In genomic region chr4:1210241-1210841, GRCh38 we compare ENCODE assay signal across 17 cellular contexts. TPM values are rescaled to one million over a fixed set of nuclear protein-coding genes. Genes with fewer than 3 reads are reported as not detected.
A peak's percentile ranks its signal among the peaks of the same experiment; 100 is the strongest.
DNase-seq lines count a peak whose midpoint lies in the region; ATAC-seq, FAIRE-seq and TF ChIP-seq lines count a peak whose summit lies in the region.
"Had no signal": no experiment of that assay in that cellular context is flagged by ENCODE, and none has a peak within 500 bp of the region (broad histone marks: within the 10 kb centered on the region; RNA-seq: fewer than 3 reads in every experiment).

No MANE protein-coding gene starts in this region.

- TF ChIP-seq RAD21 in HCT116 (IDR thresholded peaks at IDR 0.05; ENCODE audit: low read depth), result no peak

- intact Hi-C loops in HCT116 (cut with micrococcal nuclease), result no loop called here
- intact Hi-C loops in esophagus muscularis mucosa (cut with DNase I), result loop anchor here (5.0 kb wide), 1 partner anchor 43 kb away; no protein-coding TSS in a partner anchor

- RAD21 ChIA-PET in HCT116 (lab: Charles Lee; ENCODE audit: low non-redundant PET in 1 of 2, low total read pairs in 2 of 2, uncharacterized antibody in 2 of 2, unreplicated experiment in 2 of 2), result no interaction called here

- H2BK120ac ChIP-seq in mesenchymal stem cell (ENCODE audit: low read depth, low read length), result peak overlapping the region; percentile 91

- H3K9ac ChIP-seq in HCT116 (ENCODE audit: low read length) (no peak overlapping the region), mesenchymal stem cell (ENCODE audit: low read length) (peak overlapping the region; percentile 70), smooth muscle cell (ENCODE audit: low read depth) (no peak overlapping the region)

- no peaks in the 10 kb centered on the region for H3K9me2 ChIP-seq in HCT116 (ENCODE audit: insufficient read depth)

- peak overlapping the region; percentile 32 for H2AK5ac ChIP-seq in mesenchymal stem cell (ENCODE audit: low read length, severe bottlenecking)

- no peak for ATAC-seq in HCT116
- ATAC-seq: T-cell had no signal

- peak overlapping the region; percentile 38 to 87 for H2BK12ac ChIP-seq in mesenchymal stem cell (ENCODE audit: low read length in 2 of 2)

- H3K9me3 ChIP-seq in HCT116 (ENCODE audit: control insufficient read depth in 1 of 2, insufficient read depth in 1 of 2, low read depth in 1 of 2, low read length in 2 of 2) (no peaks in the 10 kb centered on the region), esophagus muscularis mucosa (no peaks in the 10 kb centered on the region), mesenchymal stem cell (ENCODE audit: control insufficient read depth, low read length) (no peaks in the 10 kb centered on the region), smooth muscle cell (replicated peaks; ENCODE audit: low read depth) (no peaks in the 10 kb centered on the region)
- H3K9me3 ChIP-seq: MG63, thyroid gland had no signal

- TF ChIP-seq POLR2A in HCT116 (IDR thresholded peaks at IDR 0.05; ENCODE audit: borderline replicate concordance, extremely low read depth, insufficient read depth, insufficient read length) (no peak), esophagus muscularis mucosa (IDR thresholded peaks at IDR 0.05; ENCODE audit: low read depth) (no peak)

- peak overlapping the region; percentile 67 to 83 for H3K4ac ChIP-seq in mesenchymal stem cell (ENCODE audit: low read depth in 1 of 2, low read length in 2 of 2)

- H3K36me3 ChIP-seq in HCT116 (ENCODE audit: control insufficient read depth in 1 of 2, insufficient read depth in 2 of 2, low read length in 2 of 2), result peaks cover 9 to 17% of the 10 kb centered on the region in 2 experiments; a peak in 3 of 4 replicates
- H3K36me3 ChIP-seq in esophagus muscularis mucosa, result peaks cover 9 to 49% (median 40%) of the 10 kb centered on the region in 4 donors
- H3K36me3 ChIP-seq in mesenchymal stem cell (ENCODE audit: control insufficient read depth in 1 of 2, insufficient read depth in 2 of 2, low read depth in 1 of 2, low read length in 2 of 2), result peaks cover 36 to 80% of the 10 kb centered on the region in 2 experiments
- no peaks in the 10 kb centered on the region for H3K36me3 ChIP-seq in smooth muscle cell (ENCODE audit: low read depth)

- no peak for FAIRE-seq in RCC 7860 (lab: Jason Lieb, UNC)

- H4K20me1 ChIP-seq in HCT116 (ENCODE audit: insufficient read depth) (no peaks in the 10 kb centered on the region), smooth muscle cell (ENCODE audit: low read depth) (peaks cover 12% of the 10 kb centered on the region)

- peak overlapping the region; percentile 71 for H2BK15ac ChIP-seq in mesenchymal stem cell (ENCODE audit: low read depth, poor library complexity, severe bottlenecking)

- H3K14ac ChIP-seq in mesenchymal stem cell (ENCODE audit: low read length in 2 of 2), result peak overlapping the region in 1 of 2 experiments; percentile 42

- no peak overlapping the region for H3K4me2 ChIP-seq in HCT116 (ENCODE audit: low read length)
- H3K4me2 ChIP-seq in mesenchymal stem cell (ENCODE audit: low read length, poor library complexity, severe bottlenecking), result no peak overlapping the region
- peak overlapping the region; percentile 48 for H3K4me2 ChIP-seq in smooth muscle cell

- H3K79me1 ChIP-seq in mesenchymal stem cell (replicated peaks; ENCODE audit: low read length, poor library complexity, severe bottlenecking), result peaks cover 34% of the 10 kb centered on the region

- H3K4me3 ChIP-seq in HCT116 (replicated peaks in 1 of 2; ENCODE audit: low read depth in 1 of 2, low read length in 2 of 2) (no peak overlapping the region), esophagus muscularis mucosa (no peak overlapping the region), mesenchymal stem cell (ENCODE audit: insufficient read depth in 1 of 2, low read depth in 1 of 2, low read length in 2 of 2) (no peak overlapping the region), smooth muscle cell (no peak overlapping the region)
- H3K4me3 ChIP-seq: MG63, thyroid gland had no signal

- WGBS in esophagus muscularis mucosa, result 78% methylated on average over 19 of the region's 22 CpGs
- 86% methylated on average over 22 of the region's 22 CpGs for WGBS in mesenchymal stem cell
- WGBS in smooth muscle cell (ENCODE audit: low lambda C conversion rate), result 87% methylated on average over 22 of the region's 22 CpGs

- H3K79me2 ChIP-seq in HCT116 (ENCODE audit: insufficient read depth, low read length) (no peaks in the 10 kb centered on the region), smooth muscle cell (ENCODE audit: low read depth) (no peaks in the 10 kb centered on the region)

- peak overlapping the region; percentile 79 to 88 for H3K18ac ChIP-seq in mesenchymal stem cell (ENCODE audit: low read depth in 1 of 2, low read length in 2 of 2)

- H4K8ac ChIP-seq in mesenchymal stem cell (ENCODE audit: low read length), result peak overlapping the region; percentile 85

- no peak overlapping the region for H2BK5ac ChIP-seq in mesenchymal stem cell (ENCODE audit: low read depth, low read length, poor library complexity, severe bottlenecking)

- TF ChIP-seq CTCF in HCT116 (IDR thresholded peaks at IDR 0.05 in 2 of 3, conservative IDR thresholded peaks at IDR 0.05 in 1 of 3; ENCODE audit: borderline replicate concordance in 1 of 3, insufficient read depth in 1 of 3, low read depth in 2 of 3, low read length in 2 of 3) (no peak), esophagus muscularis mucosa (IDR thresholded peaks at IDR 0.05) (no peak), smooth muscle cell (IDR thresholded peaks at IDR 0.05; ENCODE audit: borderline replicate concordance, insufficient read depth, poor library complexity, severe bottlenecking) (no peak)

- peak overlapping the region in 1 of 2 experiments; percentile 70 for H3K23ac ChIP-seq in mesenchymal stem cell (ENCODE audit: low read length in 2 of 2)

- TF ChIP-seq EP300 in esophagus muscularis mucosa (IDR thresholded peaks at IDR 0.05), result no peak

- POLR2A ChIA-PET in HCT116 (lab: Charles Lee), result no interaction called here

- peak overlapping the region; percentile 94 for H4K91ac ChIP-seq in mesenchymal stem cell (ENCODE audit: low read length)

- no peaks in the 10 kb centered on the region for H3F3A ChIP-seq in smooth muscle cell (ENCODE audit: low read depth)

- H3K27ac ChIP-seq in HCT116 (ENCODE audit: low read depth, low read length), result no peak overlapping the region
- H3K27ac ChIP-seq in esophagus muscularis mucosa (replicated peaks in 1 of 4), result peak overlapping the region; percentile 58 to 75 (median 66)
- peak overlapping the region; percentile 44 for H3K27ac ChIP-seq in mesenchymal stem cell (ENCODE audit: low read length, poor library complexity, severe bottlenecking)
- H3K27ac ChIP-seq in smooth muscle cell (ENCODE audit: low read depth), result peak overlapping the region; percentile 81

- CTCF ChIA-PET in HCT116 (lab: Charles Lee), result no interaction called here

- H3K4me1 ChIP-seq in HCT116 (ENCODE audit: control insufficient read depth in 1 of 2, insufficient read depth in 2 of 2, low read length in 2 of 2) (no peaks in the 10 kb centered on the region), esophagus muscularis mucosa (peaks cover 46 to 94% (median 83%) of the 10 kb centered on the region in 4 donors), mesenchymal stem cell (ENCODE audit: control insufficient read depth, insufficient read depth, low read depth, low read length) (peaks cover 68% of the 10 kb centered on the region), smooth muscle cell (ENCODE audit: low read depth) (no peaks in the 10 kb centered on the region)

- no peak for DNase-seq in HCT116 (ENCODE audit: low read depth, low spot score)
- no peak for DNase-seq in esophagus muscularis mucosa (ENCODE audit: extremely low spot score)
- DNase-seq in mesenchymal stem cell, result no peak
- no peak for DNase-seq in smooth muscle cell (lab: John Stamatoyannopoulos, UW; ENCODE audit: unreplicated experiment)
- DNase-seq in 8988T, result no peak
- DNase-seq in effector CD4-positive, alpha-beta T cell, result no peak
- no peak for DNase-seq in D341Med (ENCODE audit: low spot score)
- no peak for DNase-seq in RCC 7860 (ENCODE audit: low spot score)
- DNase-seq: activated CD4-positive, CD25-positive, alpha-beta regulatory T cell treated with anti-CD3 and anti-CD28 coated beads, Interleukin-2, amount 50 U/mL, for 72 hours; activated CD8-positive, alpha-beta memory T cell treated with anti-CD3 and anti-CD28 coated beads, Interleukin-2, amount 50 U/mL, for 4 hours; NCI-H2029; NCI-H82; stimulated activated CD4-positive, alpha-beta T cell treated with anti-CD3 and anti-CD28 coated beads, Interleukin-1b, Interleukin-23, amount 100 ng/mL, for 48 hours; T-cell had no signal

- no peak overlapping the region for H2AFZ ChIP-seq in HCT116 (ENCODE audit: low read depth, low read length, poor library complexity, severe bottlenecking)
- no peak overlapping the region for H2AFZ ChIP-seq in mesenchymal stem cell (ENCODE audit: low read depth, low read length)
- no peak overlapping the region for H2AFZ ChIP-seq in smooth muscle cell (ENCODE audit: low read depth)

- H3K27me3 ChIP-seq in HCT116 (ENCODE audit: insufficient read depth, low read length) (no peaks in the 10 kb centered on the region), esophagus muscularis mucosa (no peaks in the 10 kb centered on the region), mesenchymal stem cell (ENCODE audit: control insufficient read depth in 1 of 2, insufficient read depth in 1 of 2, low read length in 2 of 2) (no peaks in the 10 kb centered on the region), smooth muscle cell (ENCODE audit: low read depth) (no peaks in the 10 kb centered on the region)
- H3K27me3 ChIP-seq: MG63, thyroid gland had no signal

- BruUV-seq in HCT116 (replicated peaks; lab: Mats Ljungman, UMichigan), result no TSS peak

TF ChIP-seq in HCT116, 20 proteins besides CTCF, POLR2A, EP300 and RAD21:
- TF ChIP-seq TCF7L2 (IDR thresholded peaks at IDR 0.05; ENCODE audit: borderline replicate concordance, extremely low read depth, insufficient read depth, insufficient read length) (no peak), POLR2AphosphoS5 (IDR thresholded peaks at IDR 0.05; ENCODE audit: low read depth, low read length) (peak; percentile 36; the same call in 1 of the 2 replicates)

RNA-seq across cellular contexts. Expression of gene SPON2, which starts 38.0 kb away (rescaled TPM):
- 1.5 TPM for total RNA-seq in HCT116 (2021; ENCODE audit: unreplicated experiment)
- 0.72 and 1.0 TPM in 2 replicates for polyA plus RNA-seq in HCT116 (2012)
- total RNA-seq in esophagus muscularis mucosa, result 10 to 100 TPM; 21.3 to 72.9 (median 58.3) TPM
- 3,023 TPM for polyA plus RNA-seq in mesenchymal stem cell (2013, experiment 1 of 2)
- polyA plus RNA-seq in mesenchymal stem cell (2013, experiment 2 of 2), result 3,062 TPM
- total RNA-seq in smooth muscle cell, result 152 and 171 TPM in 2 replicates
- polyA plus RNA-seq in smooth muscle cell, result 388 and 427 TPM in 2 replicates
- total RNA-seq: HT1080 had no signal

RNA-seq across cellular contexts. Expression of gene CTBP1, which starts 38.6 kb away (rescaled TPM):
- total RNA-seq in HCT116 (2021; ENCODE audit: unreplicated experiment) (175 TPM), esophagus muscularis mucosa (100 to 1,000 TPM; 110 to 245 (median 172) TPM), smooth muscle cell (59.1 and 76.9 TPM in 2 replicates)
- polyA plus RNA-seq in HCT116 (2012), result 225 and 299 TPM in 2 replicates
- 96.7 TPM for polyA plus RNA-seq in mesenchymal stem cell (2013, experiment 1 of 2)
- polyA plus RNA-seq in mesenchymal stem cell (2013, experiment 2 of 2), result 92.8 TPM
- 132 and 135 TPM in 2 replicates for polyA plus RNA-seq in smooth muscle cell
